17 cellular contexts compared by ENCODE assay signal in the genomic region with DNA sequence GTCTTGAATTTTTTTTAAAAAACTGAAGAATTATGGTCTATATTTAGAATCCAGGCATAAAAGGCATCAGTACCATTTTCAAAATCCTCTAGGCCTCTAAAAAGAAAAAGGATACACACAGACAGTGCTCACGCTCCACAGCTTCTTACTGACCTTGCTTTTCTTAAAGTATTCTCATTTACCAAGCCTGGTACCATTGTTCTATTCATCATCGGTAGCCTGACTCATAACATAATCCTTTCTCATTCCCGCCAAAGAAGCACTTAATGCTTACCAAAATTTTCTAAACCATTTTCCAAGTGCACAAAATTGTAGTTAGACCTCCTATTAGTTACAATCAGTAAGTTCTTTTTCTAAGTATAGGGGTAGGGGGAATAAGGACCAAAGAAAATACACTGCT.
"Had no signal": no experiment of that assay in that cellular context is flagged by ENCODE, and none has a peak within 500 bp of the region (broad histone marks: within the 10 kb centered on the region; RNA-seq: fewer than 3 reads in every experiment).

No MANE protein-coding gene starts in this region.

- H3K9me3 Mint-ChIP-seq: activated naive CD8-positive, alpha-beta T cell treated with anti-CD3 and anti-CD28 coated beads for 36 hours; memory B cell; naive thymus-derived CD4-positive, alpha-beta T cell; stimulated activated effector memory CD8-positive, alpha-beta T cell treated with anti-CD3 and anti-CD28 coated beads, Interleukin-12 subunit alpha, Interleukin-12 subunit beta, amount 100 ng/mL, for 72 hours; WTC11 had no signal

- H3K4me3 Mint-ChIP-seq: activated CD8-positive, alpha-beta T cell treated with anti-CD3 and anti-CD28 coated beads, Interleukin-2, amount 10 ng/mL, durations not matched to agents 7 days and 5 days; activated naive CD8-positive, alpha-beta T cell treated with anti-CD3 and anti-CD28 coated beads for 36 hours; memory B cell; naive thymus-derived CD4-positive, alpha-beta T cell; stimulated activated effector memory CD8-positive, alpha-beta T cell treated with anti-CD3 and anti-CD28 coated beads, Interleukin-12 subunit alpha, Interleukin-12 subunit beta, amount 100 ng/mL, for 72 hours; T-helper 17 cell; WTC11 had no signal

- H3K27me3 Mint-ChIP-seq: activated naive CD8-positive, alpha-beta T cell treated with anti-CD3 and anti-CD28 coated beads for 36 hours; memory B cell; naive thymus-derived CD4-positive, alpha-beta T cell; T-helper 17 cell had no signal

- H3K4me1 Mint-ChIP-seq: activated naive CD8-positive, alpha-beta T cell treated with anti-CD3 and anti-CD28 coated beads for 36 hours; memory B cell; stimulated activated effector memory CD8-positive, alpha-beta T cell treated with anti-CD3 and anti-CD28 coated beads, Interleukin-12 subunit alpha, Interleukin-12 subunit beta, amount 100 ng/mL, for 72 hours had no signal

- H3K27ac Mint-ChIP-seq: activated CD8-positive, alpha-beta T cell treated with anti-CD3 and anti-CD28 coated beads, Interleukin-2, amount 10 ng/mL, durations not matched to agents 7 days and 5 days; activated naive CD8-positive, alpha-beta T cell treated with anti-CD3 and anti-CD28 coated beads for 36 hours; memory B cell; naive thymus-derived CD4-positive, alpha-beta T cell; stimulated activated effector memory CD8-positive, alpha-beta T cell treated with anti-CD3 and anti-CD28 coated beads, Interleukin-12 subunit alpha, Interleukin-12 subunit beta, amount 100 ng/mL, for 72 hours; T-helper 17 cell; WTC11 had no signal

- H3K27me3 ChIP-seq: cardiac muscle cell, esophagus muscularis mucosa, heart left ventricle, neutrophil had no signal

- ATAC-seq: activated CD8-positive, alpha-beta T cell treated with anti-CD3 and anti-CD28 coated beads, Interleukin-2, amount 10 ng/mL, durations not matched to agents 7 days and 5 days; heart left ventricle; left lobe of liver; mucosa of descending colon; naive thymus-derived CD4-positive, alpha-beta T cell; stimulated activated effector memory CD8-positive, alpha-beta T cell treated with anti-CD3 and anti-CD28 coated beads, Interleukin-12 subunit alpha, Interleukin-12 subunit beta, amount 100 ng/mL, for 72 hours; T-helper 17 cell; WTC11 had no signal

- H3K9me3 ChIP-seq: esophagus muscularis mucosa, heart left ventricle, mucosa of descending colon, neutrophil had no signal

- H3K27ac ChIP-seq: cardiac muscle cell, esophagus muscularis mucosa, heart left ventricle, neutrophil, parathyroid adenoma had no signal

- DNase-seq: activated CD4-positive, alpha-beta T cell treated with anti-CD3 and anti-CD28 coated beads for 48 hours; activated CD8-positive, alpha-beta memory T cell treated with anti-CD3 and anti-CD28 coated beads, Interleukin-2, amount 50 U/mL, for 4 hours; activated CD8-positive, alpha-beta T cell treated with anti-CD3 and anti-CD28 coated beads, Interleukin-2, amount 10 ng/mL, durations not matched to agents 7 days and 5 days; activated naive CD8-positive, alpha-beta T cell treated with anti-CD3 and anti-CD28 coated beads for 36 hours; anterior cingulate cortex; heart left ventricle; mucosa of descending colon; naive thymus-derived CD4-positive, alpha-beta T cell; T-helper 17 cell had no signal

- H3K4me1 ChIP-seq: esophagus muscularis mucosa, heart left ventricle, parathyroid adenoma had no signal

- H3K4me3 ChIP-seq: cardiac muscle cell, esophagus muscularis mucosa, heart left ventricle, mucosa of descending colon had no signal
